ENCODE assay signal across 8 cellular contexts in genomic region chr3:49007068-49007770, GRCh38. TPM values are rescaled to one million over a fixed set of nuclear protein-coding genes. Genes with fewer than 3 reads are reported as not detected.
DNase-seq lines count a peak whose midpoint lies in the region; ATAC-seq, FAIRE-seq and TF ChIP-seq lines count a peak whose summit lies in the region.

Gene WDR6, plus strand, starts transcription at chr3:49007391. Its CDS starts 41 bp downstream, at chr3:49007432.

- H3K4me1 ChIP-seq in OCI-LY1 (ENCODE audit: insufficient read depth, low read length, severe bottlenecking) = peaks cover 17% of the 10 kb centered on the region
- peaks cover 15% of the 10 kb centered on the region for H3K4me1 ChIP-seq in endothelial cell of umbilical vein (ENCODE audit: control insufficient read depth, extremely low read depth, insufficient read depth, low read length)

- H3K36me3 ChIP-seq in OCI-LY1 (ENCODE audit: insufficient read depth, low read length) (peaks cover 9% of the 10 kb centered on the region; the same call in 1 of the 2 replicates), endothelial cell of umbilical vein (ENCODE audit: control insufficient read depth in 2 of 2, extremely low read depth in 1 of 2, insufficient read depth in 2 of 2, low read length in 2 of 2) (peaks cover 0 to 8% of the 10 kb centered on the region in 2 experiments)

- peak within 1 kb of the TSS; percentile 75 for H3K4me3 ChIP-seq in OCI-LY1 (ENCODE audit: low read depth, low read length, poor library complexity, severe bottlenecking)
- H3K4me3 ChIP-seq in endothelial cell of umbilical vein (replicated peaks in 1 of 3; ENCODE audit: insufficient read depth in 1 of 3, low read depth in 1 of 3, low read length in 3 of 3) = peak within 1 kb of the TSS; percentile 39 to 93 (median 46)

- POLR2A ChIA-PET in endothelial cell of umbilical vein (lab: Charles Lee) = interaction anchor here (0.6 to 3.7 kb wide), 9 partner anchors 10 to 127 kb away, joined by 4 to 40 read pairs (median 10); partner anchors contain the start of genes DALRD3, IMPDH2, NDUFAF3 and P4HTM

- FAIRE-seq in endothelial cell of umbilical vein (lab: Jason Lieb, UNC) = peak; percentile 96

- no peaks in the 10 kb centered on the region for H3K9me2 ChIP-seq in OCI-LY1 (ENCODE audit: low read depth, low read length)

- H3F3A ChIP-seq in OCI-LY1 (ENCODE audit: insufficient read depth, low read length) = no peaks in the 10 kb centered on the region

- H4K20me1 ChIP-seq in OCI-LY1 (ENCODE audit: insufficient read depth, low read length) (no peaks in the 10 kb centered on the region), endothelial cell of umbilical vein (replicated peaks; ENCODE audit: control insufficient read depth, extremely low read depth, insufficient read depth, low read length) (no peaks in the 10 kb centered on the region)

- H3K27ac ChIP-seq in OCI-LY1 (ENCODE audit: low read depth, low read length, poor library complexity, severe bottlenecking) (peak within 1 kb of the TSS; percentile 75), endothelial cell of umbilical vein (ENCODE audit: insufficient read depth, low read depth, low read length) (peak within 1 kb of the TSS; percentile 57)

- H3K27me3 ChIP-seq in OCI-LY1 (ENCODE audit: insufficient read depth, low read length) (no peaks in the 10 kb centered on the region), endothelial cell of umbilical vein (ENCODE audit: control insufficient read depth in 2 of 2, insufficient read depth in 2 of 2, low read length in 2 of 2) (no peaks in the 10 kb centered on the region)

- H3K9me3 ChIP-seq in OCI-LY1 (ENCODE audit: low read length) (no peaks in the 10 kb centered on the region), endothelial cell of umbilical vein (replicated peaks; ENCODE audit: control insufficient read depth, insufficient read depth, low read length) (no peaks in the 10 kb centered on the region)

- H3K9ac ChIP-seq in OCI-LY1 (ENCODE audit: low read length) = peak within 1 kb of the TSS; percentile 91
- peak within 1 kb of the TSS; percentile 96 for H3K9ac ChIP-seq in endothelial cell of umbilical vein (replicated peaks; ENCODE audit: extremely low read depth, insufficient read depth, low read length)

- BruUV-seq in endothelial cell of umbilical vein (replicated peaks; lab: Mats Ljungman, UMichigan) = no TSS peak

- peak; percentile 81 for ATAC-seq in GM21515 (IDR thresholded peaks at IDR 0.05; ENCODE audit: unreplicated experiment)

- CTCF ChIA-PET in endothelial cell of umbilical vein (lab: Charles Lee) = interaction anchor here (0.9 to 12.8 kb wide), 10 partner anchors 9 to 442 kb away, joined by 3 to 254 read pairs (median 8); partner anchors contain the start of genes DALRD3, IMPDH2, NDUFAF3 and P4HTM

- intact Hi-C loops in endothelial cell of umbilical vein (cut with micrococcal nuclease) = loop anchor here (1.0 kb wide), 3 partner anchors 14 to 22 kb away; partner anchors contain the start of gene IMPDH2

- H2AFZ ChIP-seq in OCI-LY1 (ENCODE audit: low read length) (no peak within 1 kb of the TSS), endothelial cell of umbilical vein (ENCODE audit: low read depth, low read length) (peak within 1 kb of the TSS; percentile 72)

- H3K4me2 ChIP-seq in OCI-LY1 (ENCODE audit: low read length) (peak within 1 kb of the TSS; percentile 77), endothelial cell of umbilical vein (ENCODE audit: insufficient read depth, low read length) (peak within 1 kb of the TSS; percentile 71)

- H3K9me1 ChIP-seq in endothelial cell of umbilical vein (replicated peaks; ENCODE audit: control insufficient read depth, extremely low read depth, insufficient read depth, low read length) = no peaks in the 10 kb centered on the region

- TF ChIP-seq CTCF in OCI-LY1 (IDR thresholded peaks at IDR 0.05; ENCODE audit: low read length) (peak; percentile 53), endothelial cell of umbilical vein (IDR thresholded peaks at IDR 0.05; ENCODE audit: extremely low read depth in 1 of 2, insufficient read depth in 1 of 2, low read depth in 1 of 2, low read length in 2 of 2) (peak; percentile 22 to 30)

- peak; percentile 89 for TF ChIP-seq POLR2A in endothelial cell of umbilical vein (IDR thresholded peaks at IDR 0.05; ENCODE audit: low read depth, low read length)

- dilution Hi-C loops in endothelial cell of umbilical vein (cut with MboI; ENCODE audit: extremely low pct_ligation_motif_present, low sequenced_read_pairs) = no loop called here

- no peaks in the 10 kb centered on the region for H3K79me2 ChIP-seq in OCI-LY1 (ENCODE audit: insufficient read depth, low read length)
- peaks cover 28% of the 10 kb centered on the region for H3K79me2 ChIP-seq in endothelial cell of umbilical vein (ENCODE audit: control insufficient read depth, insufficient read depth, low read length)

- DNase-seq in DMS 273 treated with DMSO at 0.1 percent for 48 hours (lab: John Stamatoyannopoulos, UW) = peak; percentile 88
- DNase-seq in HuH-7 (ENCODE audit: low spot score) = peak; percentile 99
- DNase-seq in activated CD8-positive, alpha-beta memory T cell treated with anti-CD3 and anti-CD28 coated beads, Interleukin-2, amount 50 U/mL, for 48 hours = peak; percentile 98
- DNase-seq in endothelial cell of umbilical vein (ENCODE audit: low read depth, low spot score) = peak; percentile 98
- DNase-seq in midbrain (lab: John Stamatoyannopoulos, UW) = peak; percentile 94
- peak; percentile 94 for DNase-seq in stimulated activated CD8-positive, alpha-beta memory T cell treated with anti-CD3 and anti-CD28 coated beads, Interleukin-2, amount 100 ng/mL, for 1 hour (ENCODE audit: low read depth in 2 of 2)

TF ChIP-seq in endothelial cell of umbilical vein, 7 proteins besides CTCF, POLR2A, EP300 and RAD21:
- TF ChIP-seq EZH2 (IDR thresholded peaks at IDR 0.05; ENCODE audit: borderline replicate concordance, low read depth, low read length, severe bottlenecking) = no peak
- peak; percentile 89 for TF ChIP-seq POLR2AphosphoS5 (IDR thresholded peaks at IDR 0.05; ENCODE audit: insufficient read depth, low read depth, low read length)
- TF ChIP-seq MAX (IDR thresholded peaks at IDR 0.05; ENCODE audit: insufficient read depth, insufficient read length) = peak; percentile 84
- TF ChIP-seq MYC (IDR thresholded peaks at IDR 0.05; ENCODE audit: low read depth, low read length) = no peak
- TF ChIP-seq FOS (IDR thresholded peaks at IDR 0.05; ENCODE audit: borderline replicate concordance, insufficient read depth, low read length) = no peak
- TF ChIP-seq GATA2 (IDR thresholded peaks at IDR 0.05; ENCODE audit: insufficient read depth, insufficient read length, low read depth, low read length) = no peak
- no peak for TF ChIP-seq JUN (IDR thresholded peaks at IDR 0.05; ENCODE audit: borderline replicate concordance, insufficient read depth, insufficient read length, low read depth)

RNA-seq across cellular contexts. Expression of gene WDR6, which starts in this region (rescaled TPM):
- 161 and 192 TPM in 2 replicates for total RNA-seq in endothelial cell of umbilical vein
- 319 and 337 TPM in 2 replicates for polyA plus RNA-seq in endothelial cell of umbilical vein
- polyA plus RNA-seq in endothelial cell of umbilical vein (2011; cell fraction: cytosol; rRNA removed) = 116 and 132 TPM in 2 replicates
- polyA plus RNA-seq in endothelial cell of umbilical vein (2011; cell fraction: nucleus; rRNA removed) = 987 and 1,038 TPM in 2 replicates
- 109 and 131 TPM in 2 replicates for polyA plus RNA-seq in endothelial cell of umbilical vein (2012)
- 292 and 353 TPM in 2 replicates for polyA minus RNA-seq in endothelial cell of umbilical vein
- 51.5 TPM for polyA minus RNA-seq in endothelial cell of umbilical vein (2011; cell fraction: cytosol; rRNA and poly(A)+ RNA removed)
- polyA minus RNA-seq in endothelial cell of umbilical vein (2011; cell fraction: nucleus; rRNA and poly(A)+ RNA removed) = 147 and 154 TPM in 2 replicates

Comparison
In these comparisons a context has a peak if more than half of its experiments do, and no peak if none do; other contexts are left out.
1. Peak in every context shown above with its lines: DNase-seq, ATAC-seq, H3K4me3 ChIP-seq and H3K27ac ChIP-seq.